8 cellular contexts compared by ENCODE assay signal in the genomic region with DNA sequence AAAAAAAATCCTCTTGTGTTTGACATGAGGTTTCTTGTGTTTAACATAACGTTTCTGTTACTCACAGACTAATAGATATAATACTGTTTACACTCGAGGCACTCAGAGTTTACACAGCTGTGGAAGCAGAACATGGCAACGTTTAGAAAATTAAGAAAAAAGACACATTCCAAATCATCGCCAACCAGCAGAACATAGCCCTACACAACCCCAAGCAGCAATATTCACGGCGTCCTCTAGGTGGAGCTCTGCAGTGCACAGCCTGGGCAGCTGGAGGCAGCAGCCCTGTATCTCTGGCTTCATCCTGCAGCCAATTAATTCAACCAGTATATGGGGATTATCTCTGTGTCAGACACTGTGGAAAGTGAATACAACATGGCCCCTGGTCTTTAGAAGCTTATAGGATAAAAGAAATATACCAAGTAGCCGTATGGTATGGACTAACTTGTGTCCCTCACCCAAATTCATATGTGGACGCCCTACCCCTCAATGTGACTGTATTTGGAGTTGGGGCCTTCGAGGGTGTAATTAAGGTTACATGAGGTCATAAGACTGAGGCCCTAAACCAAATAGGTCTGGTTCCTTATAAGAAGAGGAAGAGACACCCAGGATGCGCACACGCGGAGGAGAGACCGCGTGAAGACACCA. TPM values are rescaled to one million over a fixed set of nuclear protein-coding genes. Genes with fewer than 3 reads are reported as not detected.
DNase-seq lines count a peak whose midpoint lies in the region; ATAC-seq and TF ChIP-seq lines count a peak whose summit lies in the region.

No MANE protein-coding gene starts in this region.

- POLR2A ChIA-PET in AG04449 (lab: Yijun Ruan, JAX) = interaction anchor here (1.2 to 1.8 kb wide), 2 partner anchors 15 to 184 kb away, joined by 3 to 4 read pairs; no protein-coding TSS in a partner anchor
- POLR2A ChIA-PET in activated CD4-positive, alpha-beta T cell treated with anti-CD3 and anti-CD28 coated beads, Interleukin-2, amount 10 ng/mL, durations not matched to agents 7 days and 5 days (lab: Charles Lee) = interaction anchor here (0.7 kb wide), 1 partner anchor 15 kb away, joined by 5 read pairs; no protein-coding TSS in a partner anchor

- H3K36me3 Mint-ChIP-seq in activated CD4-positive, alpha-beta T cell treated with anti-CD3 and anti-CD28 coated beads, Interleukin-2, amount 10 ng/mL, durations not matched to agents 7 days and 5 days (ENCODE audit: low read depth) = no peaks in the 10 kb centered on the region

- DNase-seq in AG04449 (ENCODE audit: low read depth, low spot score) (peak; percentile 38), NCI-H345 treated with DMSO at 0.1 percent for 48 hours (lab: John Stamatoyannopoulos, UW; ENCODE audit: unreplicated experiment) (peak; percentile 3), dermis blood vessel endothelial cell (peak; percentile 87), lower lobe of right lung (peak; percentile 83)
- peak; percentile 87 for DNase-seq in activated CD4-positive, alpha-beta T cell treated with anti-CD3 and anti-CD28 coated beads, Interleukin-2, amount 10 ng/mL, durations not matched to agents 7 days and 5 days
- peak; percentile 79 for DNase-seq in stimulated activated CD8-positive, alpha-beta memory T cell treated with anti-CD3 and anti-CD28 coated beads, Interleukin-15, amount 100 ng/mL, for 1 hour (ENCODE audit: low read depth)

- H3K27ac ChIP-seq in lower lobe of right lung = no peak overlapping the region

- H3K27me3 Mint-ChIP-seq in activated CD4-positive, alpha-beta T cell treated with anti-CD3 and anti-CD28 coated beads, Interleukin-2, amount 10 ng/mL, durations not matched to agents 7 days and 5 days = peaks cover 15% of the 10 kb centered on the region

- H3K9me3 ChIP-seq in lower lobe of right lung = no peaks in the 10 kb centered on the region

- no peaks in the 10 kb centered on the region for H3K36me3 ChIP-seq in lower lobe of right lung

- H3K4me1 ChIP-seq in lower lobe of right lung = peaks cover 16% of the 10 kb centered on the region

- H3K4me3 ChIP-seq in AG04449 (ENCODE audit: low read depth, low read length) (no peak overlapping the region), lower lobe of right lung (no peak overlapping the region)

- CTCF ChIA-PET in AG04449 (lab: Yijun Ruan, JAX) = interaction anchor here (0.6 to 27.7 kb wide), 40 partner anchors 9 to 253 kb away, joined by 3 to 1068 read pairs (median 4); no protein-coding TSS in a partner anchor
- CTCF ChIA-PET in activated CD4-positive, alpha-beta T cell treated with anti-CD3 and anti-CD28 coated beads, Interleukin-2, amount 10 ng/mL, durations not matched to agents 7 days and 5 days (lab: Charles Lee) = interaction anchor here (0.5 to 2.6 kb wide), 30 partner anchors 9 to 875 kb away, joined by 3 to 11 read pairs (median 4); no protein-coding TSS in a partner anchor

- no peak overlapping the region for H3K4me3 Mint-ChIP-seq in activated CD4-positive, alpha-beta T cell treated with anti-CD3 and anti-CD28 coated beads, Interleukin-2, amount 10 ng/mL, durations not matched to agents 7 days and 5 days

- H3K9me3 Mint-ChIP-seq in activated CD4-positive, alpha-beta T cell treated with anti-CD3 and anti-CD28 coated beads, Interleukin-2, amount 10 ng/mL, durations not matched to agents 7 days and 5 days = no peaks in the 10 kb centered on the region

- ATAC-seq in GM18502 (IDR thresholded peaks at IDR 0.05; ENCODE audit: poor library complexity, unreplicated experiment) (peak; percentile 90), HG02973 (IDR thresholded peaks at IDR 0.05; ENCODE audit: unreplicated experiment) (peak; percentile 88), lower lobe of right lung (peak; percentile 79 to 85)

- H3K27ac Mint-ChIP-seq in activated CD4-positive, alpha-beta T cell treated with anti-CD3 and anti-CD28 coated beads, Interleukin-2, amount 10 ng/mL, durations not matched to agents 7 days and 5 days = no peak overlapping the region

- H3K27me3 ChIP-seq in lower lobe of right lung (ENCODE audit: low read depth) = no peaks in the 10 kb centered on the region

- TF ChIP-seq CTCF in AG04449 (IDR thresholded peaks at IDR 0.05; ENCODE audit: insufficient read depth, low read length, missing control alignments) = peak; percentile 92
- TF ChIP-seq CTCF in lower lobe of right lung (IDR thresholded peaks at IDR 0.05) = peak; percentile 93

- peaks cover 21% of the 10 kb centered on the region for H3K4me1 Mint-ChIP-seq in activated CD4-positive, alpha-beta T cell treated with anti-CD3 and anti-CD28 coated beads, Interleukin-2, amount 10 ng/mL, durations not matched to agents 7 days and 5 days

- intact Hi-C loops in lower lobe of right lung (cut with DNase I) = loop anchor here (10.0 kb wide), 1 partner anchor 185 kb away; no protein-coding TSS in a partner anchor

RNA-seq across cellular contexts. Expression of a gene that starts 36.5 kb away (rescaled TPM):
- 1 to 10 TPM; 4.5 to 6.0 TPM for total RNA-seq in activated CD4-positive, alpha-beta T cell treated with anti-CD3 and anti-CD28 coated beads, Interleukin-2, amount 10 ng/mL, durations not matched to agents 7 days and 5 days
- total RNA-seq in dermis blood vessel endothelial cell = 17.5 and 17.6 TPM in 2 replicates
- total RNA-seq in lower lobe of right lung = 27.6 TPM

RNA-seq across cellular contexts. Expression of a gene that starts 54.7 kb away (rescaled TPM):
- 10 to 100 TPM; 45.7 to 49.4 TPM for total RNA-seq in activated CD4-positive, alpha-beta T cell treated with anti-CD3 and anti-CD28 coated beads, Interleukin-2, amount 10 ng/mL, durations not matched to agents 7 days and 5 days
- total RNA-seq in dermis blood vessel endothelial cell (81.7 and 82.4 TPM in 2 replicates), lower lobe of right lung (48.9 TPM)

Comparison
In these comparisons a context has a peak if more than half of its experiments do, and no peak if none do; other contexts are left out.
1. DNase-seq: peak in every context shown above with its lines; median percentile 87 in activated CD4-positive, alpha-beta T cell treated with anti-CD3 and anti-CD28 coated beads, Interleukin-2, amount 10 ng/mL, durations not matched to agents 7 days and 5 days; 87 in dermis blood vessel endothelial cell; 83 in lower lobe of right lung; 79 in stimulated activated CD8-positive, alpha-beta memory T cell treated with anti-CD3 and anti-CD28 coated beads, Interleukin-15, amount 100 ng/mL, for 1 hour; 38 in AG04449; 3 in NCI-H345 treated with DMSO at 0.1 percent for 48 hours.